ENCODE assay signal across 9 cellular contexts in the genomic region with DNA sequence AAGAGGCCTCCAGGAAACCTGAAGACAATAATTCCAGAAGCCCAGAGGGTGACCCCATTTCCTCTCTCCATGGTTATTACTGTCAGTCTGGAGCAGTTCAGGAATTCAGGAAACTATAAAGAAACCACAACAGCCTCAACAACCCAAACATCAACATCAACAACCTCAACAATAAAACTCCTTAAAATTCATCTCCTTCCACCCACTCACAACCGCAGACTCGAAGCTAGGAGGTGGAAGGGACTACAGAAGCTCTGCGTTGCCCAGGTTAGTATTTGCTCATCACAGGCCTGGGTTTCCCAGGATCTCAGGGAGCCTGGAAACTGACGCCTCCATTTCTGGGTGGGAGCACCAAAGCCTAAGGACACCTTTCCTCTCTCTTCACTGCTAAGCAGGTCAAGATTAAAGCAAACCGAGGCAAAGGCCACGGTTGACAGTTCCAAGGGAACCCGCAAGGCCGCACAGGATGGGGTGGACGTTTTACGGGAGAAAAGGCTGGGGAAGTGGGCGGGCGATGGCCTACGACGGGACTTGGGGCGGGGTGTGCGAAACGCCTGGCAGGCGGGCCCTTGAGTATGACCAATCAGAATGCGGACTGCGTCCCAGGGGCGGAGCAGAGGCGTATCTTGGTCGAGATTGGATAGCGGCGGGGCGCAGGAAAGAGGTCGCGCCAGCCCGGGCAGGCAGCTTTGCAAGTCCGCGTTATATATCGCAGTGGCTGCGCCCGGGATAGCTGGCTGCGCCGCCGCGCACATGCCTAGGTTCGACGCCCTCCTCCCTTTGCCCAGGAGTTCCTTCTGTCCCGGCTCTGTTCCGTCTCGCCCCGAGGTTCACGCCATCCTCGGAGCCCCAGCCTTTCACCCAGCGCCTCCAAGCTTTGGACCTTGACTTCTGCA. TPM values are rescaled to one million over a fixed set of nuclear protein-coding genes. Genes with fewer than 3 reads are reported as not detected.
A peak's percentile ranks its signal among the peaks of the same experiment; 100 is the strongest.
DNase-seq lines count a peak whose midpoint lies in the region; ATAC-seq and TF ChIP-seq lines count a peak whose summit lies in the region.
"Had no signal": no experiment of that assay in that cellular context is flagged by ENCODE, and none has a peak within 500 bp of the region (broad histone marks: within the 10 kb centered on the region; RNA-seq: fewer than 3 reads in every experiment).

A gene with protein sequence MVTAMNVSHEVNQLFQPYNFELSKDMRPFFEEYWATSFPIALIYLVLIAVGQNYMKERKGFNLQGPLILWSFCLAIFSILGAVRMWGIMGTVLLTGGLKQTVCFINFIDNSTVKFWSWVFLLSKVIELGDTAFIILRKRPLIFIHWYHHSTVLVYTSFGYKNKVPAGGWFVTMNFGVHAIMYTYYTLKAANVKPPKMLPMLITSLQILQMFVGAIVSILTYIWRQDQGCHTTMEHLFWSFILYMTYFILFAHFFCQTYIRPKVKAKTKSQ (plus strand): TSS at position 654 of the 896 bp plus-strand sequence. CDS start 250 bp downstream, outside the sequence.

- H3K4me3 ChIP-seq in CD8-positive, alpha-beta memory T cell (ENCODE audit: low read length): peak within 1 kb of the TSS; percentile 51
- H3K4me3 ChIP-seq in HUES64 (ENCODE audit: low read length): peak within 1 kb of the TSS; percentile 44
- peak within 1 kb of the TSS; percentile 41 for H3K4me3 ChIP-seq in suprapubic skin

- peaks cover 15 to 24% (median 19%) of the 10 kb centered on the region in 3 donors for H3K4me1 Mint-ChIP-seq in CD8-positive, alpha-beta memory T cell
- peaks cover 18% of the 10 kb centered on the region for H3K4me1 Mint-ChIP-seq in activated naive CD8-positive, alpha-beta T cell (ENCODE audit: low read depth)

- CTCF ChIA-PET in CD8-positive, alpha-beta memory T cell (lab: Charles Lee): interaction anchor here (1.1 to 11.9 kb wide), 6 partner anchors 67 to 358 kb away, joined by 3 to 327 read pairs (median 6); no protein-coding TSS in a partner anchor

- ATAC-seq in GM21447 (IDR thresholded peaks at IDR 0.05; ENCODE audit: unreplicated experiment) (peak; percentile 84), omental fat pad (ENCODE audit: low FRiP score) (peak; percentile 91)

- DNase-seq in CD8-positive, alpha-beta memory T cell: peak; percentile 80 to 87 (median 81)
- peak; percentile 96 for DNase-seq in SK-N-DZ (ENCODE audit: low spot score)
- peak; percentile 45 for DNase-seq in glomerular endothelial cell (ENCODE audit: extremely low read depth, low read depth, low spot score)
- peak; percentile 82 for DNase-seq in omental fat pad (ENCODE audit: low spot score)
- DNase-seq in suprapubic skin (ENCODE audit: low spot score in 2 of 2): peak; percentile 96 to 97

- no peaks in the 10 kb centered on the region for H3K9me3 Mint-ChIP-seq in CD8-positive, alpha-beta memory T cell
- H3K9me3 Mint-ChIP-seq in activated naive CD8-positive, alpha-beta T cell (ENCODE audit: low read depth): no peaks in the 10 kb centered on the region

- no peak for TF ChIP-seq POLR2A in suprapubic skin (IDR thresholded peaks at IDR 0.05)

- no peak within 1 kb of the TSS for H3K9ac ChIP-seq in HUES64 (ENCODE audit: low read depth, low read length)

- no peaks in the 10 kb centered on the region for H3K9me3 ChIP-seq in CD8-positive, alpha-beta memory T cell (ENCODE audit: low read length)
- no peaks in the 10 kb centered on the region for H3K9me3 ChIP-seq in HUES64 (ENCODE audit: insufficient read depth, low read depth, low read length)
- H3K9me3 ChIP-seq in suprapubic skin: no peaks in the 10 kb centered on the region

- TF ChIP-seq CTCF in omental fat pad (IDR thresholded peaks at IDR 0.05) (no peak), suprapubic skin (IDR thresholded peaks at IDR 0.05) (no peak)

- H3K27ac Mint-ChIP-seq in CD8-positive, alpha-beta memory T cell: peak within 1 kb of the TSS in 3 of 8 donors; percentile 14 to 47 (median 41)
- no peak within 1 kb of the TSS for H3K27ac Mint-ChIP-seq in activated naive CD8-positive, alpha-beta T cell

- WGBS in HUES64: 8% methylated on average over 47 of the region's 47 CpGs
- WGBS in suprapubic skin: 9% methylated on average over 27 of the region's 47 CpGs

- no peak within 1 kb of the TSS for H3K27ac ChIP-seq in CD8-positive, alpha-beta memory T cell (ENCODE audit: low read depth, low read length)
- no peak within 1 kb of the TSS for H3K27ac ChIP-seq in HUES64 (ENCODE audit: low read depth, low read length)
- peak within 1 kb of the TSS; percentile 38 for H3K27ac ChIP-seq in suprapubic skin

- H3K27me3 ChIP-seq in CD8-positive, alpha-beta memory T cell (ENCODE audit: insufficient read depth, low read length, poor library complexity, severe bottlenecking): peaks cover 30% of the 10 kb centered on the region
- H3K27me3 ChIP-seq in HUES64 (ENCODE audit: insufficient read depth, low read length): peaks cover 87% of the 10 kb centered on the region
- peaks cover 17% of the 10 kb centered on the region for H3K27me3 ChIP-seq in suprapubic skin

- H3K4me3 Mint-ChIP-seq in CD8-positive, alpha-beta memory T cell: peak within 1 kb of the TSS; percentile 12 to 82 (median 74)
- H3K4me3 Mint-ChIP-seq in activated naive CD8-positive, alpha-beta T cell: peak within 1 kb of the TSS; percentile 72

- no peaks in the 10 kb centered on the region for H3K36me3 ChIP-seq in CD8-positive, alpha-beta memory T cell (ENCODE audit: insufficient read depth, low read length)
- H3K36me3 ChIP-seq in HUES64 (ENCODE audit: insufficient read depth, low read length): no peaks in the 10 kb centered on the region
- no peaks in the 10 kb centered on the region for H3K36me3 ChIP-seq in suprapubic skin

- TF ChIP-seq EP300 in suprapubic skin (IDR thresholded peaks at IDR 0.05): no peak

- peaks cover 14% of the 10 kb centered on the region for H3K4me1 ChIP-seq in CD8-positive, alpha-beta memory T cell (ENCODE audit: insufficient read depth, low read length)
- H3K4me1 ChIP-seq in HUES64 (ENCODE audit: insufficient read depth, low read length) (0 out of 2 replicates have a peak, but pooled peaks cover 4% of the 10 kb centered on the region), suprapubic skin (peaks cover 35% of the 10 kb centered on the region)

- H3K27me3 Mint-ChIP-seq in CD8-positive, alpha-beta memory T cell: peaks cover 20 to 51% of the 10 kb centered on the region in 2 donors
- peaks cover 24% of the 10 kb centered on the region for H3K27me3 Mint-ChIP-seq in activated naive CD8-positive, alpha-beta T cell

- POLR2A ChIA-PET in CD8-positive, alpha-beta memory T cell (lab: Charles Lee): interaction anchor here (0.6 to 1.1 kb wide), 2 partner anchors 11 to 57 kb away, joined by 3 read pairs; no protein-coding TSS in a partner anchor

- H3K36me3 Mint-ChIP-seq in CD8-positive, alpha-beta memory T cell: no peaks in the 10 kb centered on the region
- H3K36me3 Mint-ChIP-seq in activated naive CD8-positive, alpha-beta T cell: no peaks in the 10 kb centered on the region

RNA-seq across cellular contexts. Expression of the gene that starts here (rescaled TPM):
- not detected for total RNA-seq in CD8-positive, alpha-beta memory T cell
- not detected for polyA plus RNA-seq in CD8-positive, alpha-beta memory T cell
- polyA plus RNA-seq in HUES64 (2013, experiment 1 of 2): not detected
- polyA plus RNA-seq in HUES64 (2013, experiment 2 of 2): not detected
- polyA plus RNA-seq in SK-N-DZ (2014; cell fraction: cytosol; rRNA removed): 1.5 TPM in 1 of 2 replicates, not detected in the other
- polyA plus RNA-seq in SK-N-DZ (2014; cell fraction: nucleus; rRNA removed): 0.14 and 0.17 TPM in 2 replicates
- not detected in 2 replicates for total RNA-seq in glomerular endothelial cell
- total RNA-seq in omental fat pad: 1 to 10 TPM in 3 of 4 donors, under 1 TPM in 1; 0.72 to 4.6 (median 2.1) TPM
- 10 to 100 TPM; 16.9 to 84.1 (median 56.5) TPM for total RNA-seq in suprapubic skin
- total RNA-seq: activated CD8-positive, alpha-beta memory T cell treated with anti-CD3 and anti-CD28 coated beads for 36 hours had no signal

Comparison
In these comparisons a context has a peak if more than half of its experiments do, and no peak if none do; other contexts are left out.
1. Peak in DNase-seq and H3K4me3 ChIP-seq in CD8-positive, alpha-beta memory T cell; RNA of the gene not detected or under 1 TPM.
2. Peak in DNase-seq in glomerular endothelial cell; RNA of the gene not detected or under 1 TPM.
3. DNase-seq: peak in every context shown above with its lines; median percentile 96 in suprapubic skin; 96 in SK-N-DZ; 82 in omental fat pad; 81 in CD8-positive, alpha-beta memory T cell; 45 in glomerular endothelial cell.